14 cellular contexts compared by ENCODE assay signal in the genomic region with DNA sequence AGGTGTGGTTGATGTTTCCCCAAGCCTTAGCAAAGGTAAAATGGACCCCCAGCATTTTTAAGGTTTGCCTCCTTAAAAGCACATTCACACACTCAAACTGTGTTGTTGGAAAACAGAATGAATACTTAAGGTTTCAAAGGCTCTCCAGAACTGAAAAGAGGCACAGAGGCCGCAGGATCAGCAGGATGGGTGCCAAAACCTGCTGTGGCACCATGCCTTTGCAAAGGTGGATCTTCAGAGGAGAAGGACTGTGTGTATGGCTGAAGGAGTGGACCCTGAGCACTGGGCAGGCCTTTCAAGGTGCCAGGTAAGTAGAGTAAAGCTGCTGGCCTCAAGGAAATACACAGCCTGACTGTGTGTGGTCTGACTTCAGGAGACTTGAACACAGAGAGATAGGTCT.
DNase-seq lines count a peak whose midpoint lies in the region; ATAC-seq and TF ChIP-seq lines count a peak whose summit lies in the region.
"Had no signal": no experiment of that assay in that cellular context is flagged by ENCODE, and none has a peak within 500 bp of the region (broad histone marks: within the 10 kb centered on the region; RNA-seq: fewer than 3 reads in every experiment).

No MANE protein-coding gene starts in this region.

- peaks cover 21% of the 10 kb centered on the region for H3K36me3 Mint-ChIP-seq in activated CD8-positive, alpha-beta T cell treated with anti-CD3 and anti-CD28 coated beads, Interleukin-2, amount 10 ng/mL, durations not matched to agents 7 days and 5 days (ENCODE audit: low read depth)
- peaks cover 12% of the 10 kb centered on the region for H3K36me3 Mint-ChIP-seq in activated CD8-positive, alpha-beta T cell treated with anti-CD3 and anti-CD28 coated beads for 36 hours (ENCODE audit: low read depth)
- peaks cover 4% of the 10 kb centered on the region for H3K36me3 Mint-ChIP-seq in type B pancreatic cell

- no peak for TF ChIP-seq CTCF in activated CD8-positive, alpha-beta T cell treated with anti-CD3 and anti-CD28 coated beads for 36 hours (IDR thresholded peaks at IDR 0.05)
- no peak for TF ChIP-seq CTCF in type B pancreatic cell (conservative IDR thresholded peaks at IDR 0.05)

- no peak overlapping the region for H3K27ac Mint-ChIP-seq in activated CD8-positive, alpha-beta T cell treated with anti-CD3 and anti-CD28 coated beads, Interleukin-2, amount 10 ng/mL, durations not matched to agents 7 days and 5 days
- no peak overlapping the region for H3K27ac Mint-ChIP-seq in activated CD8-positive, alpha-beta T cell treated with anti-CD3 and anti-CD28 coated beads for 36 hours
- no peak overlapping the region for H3K27ac Mint-ChIP-seq in type B pancreatic cell
- H3K27ac Mint-ChIP-seq: B cell; CD4-positive, alpha-beta T cell; HFFc6 had no signal

- POLR2A ChIA-PET in activated CD8-positive, alpha-beta T cell treated with anti-CD3 and anti-CD28 coated beads, Interleukin-2, amount 10 ng/mL, durations not matched to agents 7 days and 5 days (lab: Charles Lee), result no interaction called here
- POLR2A ChIA-PET in activated CD8-positive, alpha-beta T cell treated with anti-CD3 and anti-CD28 coated beads for 36 hours (lab: Charles Lee), result no interaction called here

- DNase-seq in activated CD8-positive, alpha-beta T cell treated with anti-CD3 and anti-CD28 coated beads, Interleukin-2, amount 10 ng/mL, durations not matched to agents 7 days and 5 days, result peak; percentile 16
- DNase-seq in activated CD8-positive, alpha-beta T cell treated with anti-CD3 and anti-CD28 coated beads for 36 hours, result no peak
- DNase-seq in DMS79 treated with DMSO at 0.1 percent for 48 hours (lab: John Stamatoyannopoulos, UW) (peak; percentile 38), islet precursor cell (peak; percentile 29), type B pancreatic cell (ENCODE audit: extremely low spot score, unreplicated experiment) (peak; percentile 13), 8988T (no peak)
- DNase-seq: C1 segment of cervical spinal cord; CD4-positive, alpha-beta T cell; DND-41; GDM1; HCEC 1CT; HFFc6 had no signal

- intact Hi-C loops in activated CD8-positive, alpha-beta T cell treated with anti-CD3 and anti-CD28 coated beads for 36 hours (cut with micrococcal nuclease), result no loop called here

- CTCF ChIA-PET in activated CD8-positive, alpha-beta T cell treated with anti-CD3 and anti-CD28 coated beads, Interleukin-2, amount 10 ng/mL, durations not matched to agents 7 days and 5 days (lab: Charles Lee), result no interaction called here
- CTCF ChIA-PET in activated CD8-positive, alpha-beta T cell treated with anti-CD3 and anti-CD28 coated beads for 36 hours (lab: Charles Lee), result no interaction called here

- no peaks in the 10 kb centered on the region for H3K27me3 Mint-ChIP-seq in activated CD8-positive, alpha-beta T cell treated with anti-CD3 and anti-CD28 coated beads, Interleukin-2, amount 10 ng/mL, durations not matched to agents 7 days and 5 days (ENCODE audit: low read depth)
- H3K27me3 Mint-ChIP-seq in activated CD8-positive, alpha-beta T cell treated with anti-CD3 and anti-CD28 coated beads for 36 hours, result no peaks in the 10 kb centered on the region
- H3K27me3 Mint-ChIP-seq in type B pancreatic cell, result no peaks in the 10 kb centered on the region
- H3K27me3 Mint-ChIP-seq: B cell; CD4-positive, alpha-beta T cell had no signal

- H3K4me1 Mint-ChIP-seq in activated CD8-positive, alpha-beta T cell treated with anti-CD3 and anti-CD28 coated beads, Interleukin-2, amount 10 ng/mL, durations not matched to agents 7 days and 5 days (ENCODE audit: low read depth), result peaks cover 13% of the 10 kb centered on the region
- H3K4me1 Mint-ChIP-seq in activated CD8-positive, alpha-beta T cell treated with anti-CD3 and anti-CD28 coated beads for 36 hours (ENCODE audit: low read depth), result no peaks in the 10 kb centered on the region
- no peaks in the 10 kb centered on the region for H3K4me1 Mint-ChIP-seq in type B pancreatic cell (ENCODE audit: unreplicated experiment)
- H3K4me1 Mint-ChIP-seq: B cell had no signal

- peaks cover 20% of the 10 kb centered on the region for H3K9me3 Mint-ChIP-seq in activated CD8-positive, alpha-beta T cell treated with anti-CD3 and anti-CD28 coated beads, Interleukin-2, amount 10 ng/mL, durations not matched to agents 7 days and 5 days (ENCODE audit: insufficient read depth)
- H3K9me3 Mint-ChIP-seq in activated CD8-positive, alpha-beta T cell treated with anti-CD3 and anti-CD28 coated beads for 36 hours, result peaks cover 16% of the 10 kb centered on the region
- peaks cover 6% of the 10 kb centered on the region for H3K9me3 Mint-ChIP-seq in type B pancreatic cell

- no peak overlapping the region for H3K4me3 Mint-ChIP-seq in activated CD8-positive, alpha-beta T cell treated with anti-CD3 and anti-CD28 coated beads, Interleukin-2, amount 10 ng/mL, durations not matched to agents 7 days and 5 days
- no peak overlapping the region for H3K4me3 Mint-ChIP-seq in activated CD8-positive, alpha-beta T cell treated with anti-CD3 and anti-CD28 coated beads for 36 hours
- no peak overlapping the region for H3K4me3 Mint-ChIP-seq in type B pancreatic cell
- H3K4me3 Mint-ChIP-seq: B cell; CD4-positive, alpha-beta T cell; HFFc6 had no signal

- ATAC-seq in activated CD8-positive, alpha-beta T cell treated with anti-CD3 and anti-CD28 coated beads, Interleukin-2, amount 10 ng/mL, durations not matched to agents 7 days and 5 days, result no peak
- ATAC-seq in activated CD8-positive, alpha-beta T cell treated with anti-CD3 and anti-CD28 coated beads for 36 hours, result no peak
- no peak for ATAC-seq in GM19351 (IDR thresholded peaks at IDR 0.05; ENCODE audit: unreplicated experiment)

Comparison
In these comparisons a context has a peak if more than half of its experiments do, and no peak if none do; other contexts are left out.
1. DNase-seq: peak in activated CD8-positive, alpha-beta T cell treated with anti-CD3 and anti-CD28 coated beads, Interleukin-2, amount 10 ng/mL, durations not matched to agents 7 days and 5 days (single experiment), DMS79 treated with DMSO at 0.1 percent for 48 hours (single experiment), islet precursor cell (single experiment) and type B pancreatic cell (single experiment); none in activated CD8-positive, alpha-beta T cell treated with anti-CD3 and anti-CD28 coated beads for 36 hours (single experiment) and 8988T (single experiment).